Comparison of ENCODE assay signal across 2 cellular contexts in the genomic region with DNA sequence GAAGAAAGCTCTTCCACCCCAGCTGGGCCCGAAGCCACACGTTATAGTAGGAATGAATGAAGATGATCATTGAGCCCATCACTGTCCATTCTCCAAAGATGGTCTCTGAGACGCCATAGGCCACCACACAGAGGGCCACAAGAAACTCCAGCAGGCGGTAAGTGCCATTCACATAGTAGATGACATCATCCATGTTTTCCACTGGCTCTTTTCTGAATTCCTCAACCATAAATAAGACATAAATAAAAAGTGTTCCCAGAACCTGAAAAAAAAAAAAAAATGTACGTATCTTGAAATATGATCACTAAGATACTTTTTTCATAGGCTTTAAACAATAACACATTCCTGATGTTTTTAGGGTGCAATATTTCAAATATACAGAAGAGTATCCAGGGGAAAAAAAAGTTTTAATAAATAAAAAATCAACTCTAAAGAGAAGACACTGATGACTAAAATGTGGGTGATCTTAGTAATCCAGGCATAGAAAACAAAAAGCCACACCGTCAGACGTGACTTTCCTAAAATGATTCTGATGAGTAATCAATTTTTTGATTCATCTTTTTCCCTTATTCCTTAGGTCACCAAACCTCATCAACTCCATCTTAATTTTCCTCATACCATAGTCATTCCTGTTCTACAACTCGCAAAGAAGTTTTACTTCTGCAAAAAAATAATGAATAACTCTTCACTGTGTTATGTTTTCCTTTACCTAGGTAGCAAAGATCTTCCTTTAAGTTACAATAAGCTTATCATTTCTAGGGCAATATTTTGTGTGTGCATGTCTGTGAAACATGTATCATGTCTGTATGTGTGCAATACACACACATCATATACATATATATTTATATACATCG.
A peak's percentile ranks its signal among the peaks of the same experiment; 100 is the strongest.
TF ChIP-seq lines count a peak whose summit lies in the region.

No MANE protein-coding gene starts in this region.

TF ChIP-seq in HepG2, 621 proteins besides CTCF, POLR2A, EP300 and RAD21:
- TF ChIP-seq ATF7 (IDR thresholded peaks at IDR 0.05), result peak; percentile 73
- TF ChIP-seq ATF7 (CRISPR knock-in tag; IDR thresholded peaks at IDR 0.05), result no peak
- TF ChIP-seq MAFK (conservative IDR thresholded peaks at IDR 0.05 in 1 of 2, IDR thresholded peaks at IDR 0.05 in 1 of 2; ENCODE audit: low read length in 2 of 2), result peak; percentile 83 to 94
- TF ChIP-seq MAFF (IDR thresholded peaks at IDR 0.05; ENCODE audit: low read depth, low read length), result peak; percentile 90
- no peak for TF ChIP-seq HNF4A (CRISPR knock-in tag; IDR thresholded peaks at IDR 0.05)
- no peak for TF ChIP-seq PAWR (CRISPR knock-in tag; IDR thresholded peaks at IDR 0.05; ENCODE audit: borderline replicate concordance)

TF ChIP-seq in H1, 55 proteins besides CTCF, POLR2A, EP300 and RAD21:
- TF ChIP-seq, protein P1, sequence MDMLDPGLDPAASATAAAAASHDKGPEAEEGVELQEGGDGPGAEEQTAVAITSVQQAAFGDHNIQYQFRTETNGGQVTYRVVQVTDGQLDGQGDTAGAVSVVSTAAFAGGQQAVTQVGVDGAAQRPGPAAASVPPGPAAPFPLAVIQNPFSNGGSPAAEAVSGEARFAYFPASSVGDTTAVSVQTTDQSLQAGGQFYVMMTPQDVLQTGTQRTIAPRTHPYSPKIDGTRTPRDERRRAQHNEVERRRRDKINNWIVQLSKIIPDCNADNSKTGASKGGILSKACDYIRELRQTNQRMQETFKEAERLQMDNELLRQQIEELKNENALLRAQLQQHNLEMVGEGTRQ (IDR thresholded peaks at IDR 0.05; ENCODE audit: low read length), result no peak
- TF ChIP-seq MAFK (IDR thresholded peaks at IDR 0.05; ENCODE audit: low read depth, low read length) (peak; percentile 2; the same call in 1 of the 2 replicates), NANOG (IDR thresholded peaks at IDR 0.05; ENCODE audit: insufficient read depth, low read depth, low read length, poor library complexity, severe bottlenecking) (peak; percentile 30), BACH1 (IDR thresholded peaks at IDR 0.05; ENCODE audit: low read length) (no peak)
